ENCODE assay signal across 8 cellular contexts in genomic region chr1:7704214-7705047, GRCh38.
DNase-seq lines count a peak whose midpoint lies in the region; ATAC-seq and TF ChIP-seq lines count a peak whose summit lies in the region.

No MANE protein-coding gene starts in this region.

- no peak overlapping the region for H3K4me3 ChIP-seq in foreskin fibroblast (ENCODE audit: low read depth in 1 of 2, low read length in 2 of 2)

- ATAC-seq in GM21390 (IDR thresholded peaks at IDR 0.05; ENCODE audit: unreplicated experiment) = peak; percentile 99

- TF ChIP-seq CTCF in foreskin fibroblast (IDR thresholded peaks at IDR 0.05; ENCODE audit: low read depth, low read length) = no peak

- DNase-seq in CMK (ENCODE audit: low read depth) (peak; percentile 82), HUDEP-2 (lab: John Stamatoyannopoulos, UW; ENCODE audit: unreplicated experiment in 76 of 76) (peak in 73 of 76 experiments; percentile 14 to 91 (median 74)), RPMI7951 (ENCODE audit: low read depth) (peak; percentile 84), activated gamma-delta T cell (lab: John Stamatoyannopoulos, UW) (peak; percentile 86), foreskin fibroblast (peak; percentile 83 to 95), occipital lobe (lab: John Stamatoyannopoulos, UW) (peak; percentile 93), stromal cell of bone marrow (ENCODE audit: low read depth) (peak; percentile 67)
